In genomic region chr3:129313983-129314756, GRCh38 we compare ENCODE assay signal across 8 cellular contexts. TPM values are rescaled to one million over a fixed set of nuclear protein-coding genes. Genes with fewer than 3 reads are reported as not detected.
DNase-seq lines count a peak whose midpoint lies in the region; ATAC-seq and TF ChIP-seq lines count a peak whose summit lies in the region.

No MANE protein-coding gene starts in this region.

- RAD21 ChIA-PET in HCT116 (lab: Charles Lee; ENCODE audit: low non-redundant PET in 1 of 2, low total read pairs in 2 of 2, uncharacterized antibody in 2 of 2, unreplicated experiment in 2 of 2) = no interaction called here

- peak overlapping the region; percentile 79 for H3K4me3 Mint-ChIP-seq in activated naive CD8-positive, alpha-beta T cell

- peaks cover 28% of the 10 kb centered on the region for H3K4me1 Mint-ChIP-seq in activated naive CD8-positive, alpha-beta T cell (ENCODE audit: low read depth)

- H3K9me3 ChIP-seq in HCT116 (ENCODE audit: control insufficient read depth in 1 of 2, insufficient read depth in 1 of 2, low read depth in 1 of 2, low read length in 2 of 2) (no peaks in the 10 kb centered on the region), skeletal muscle tissue (ENCODE audit: control insufficient read depth in 3 of 3, low read length in 3 of 3) (no peaks in the 10 kb centered on the region)

- peak; percentile 49 for TF ChIP-seq POLR2A in HCT116 (IDR thresholded peaks at IDR 0.05; ENCODE audit: borderline replicate concordance, extremely low read depth, insufficient read depth, insufficient read length)

- H3K4me3 ChIP-seq in HCT116 (replicated peaks in 1 of 2; ENCODE audit: low read depth in 1 of 2, low read length in 2 of 2) (peak overlapping the region; percentile 85 to 93), skeletal muscle tissue (ENCODE audit: low read length in 3 of 3) (peak overlapping the region; percentile 86 to 97 (median 96))

- intact Hi-C loops in HCT116 (cut with micrococcal nuclease) = no loop called here

- H3K27ac ChIP-seq in HCT116 (ENCODE audit: low read depth, low read length) = peak overlapping the region; percentile 12; the same call in 1 of the 2 replicates
- peak overlapping the region; percentile 93 for H3K27ac ChIP-seq in skeletal muscle tissue (ENCODE audit: low read depth, low read length)

- peaks cover 7% of the 10 kb centered on the region; the same call in 1 of the 2 replicates for H3K79me2 ChIP-seq in HCT116 (ENCODE audit: insufficient read depth, low read length)

- no peaks in the 10 kb centered on the region for H3K9me2 ChIP-seq in HCT116 (ENCODE audit: insufficient read depth)

- no peaks in the 10 kb centered on the region for H4K20me1 ChIP-seq in HCT116 (ENCODE audit: insufficient read depth)

- peak overlapping the region; percentile 95 for H3K4me2 ChIP-seq in HCT116 (ENCODE audit: low read length)

- DNase-seq in AG20443 (ENCODE audit: low spot score) (peak; percentile 41), HCT116 (ENCODE audit: low read depth, low spot score) (no peak), hepatic stellate cell (ENCODE audit: low spot score) (peak; percentile 56), NCI-H1092 treated with DMSO at 0.1 percent for 48 hours (lab: John Stamatoyannopoulos, UW) (no peak)

- H2AFZ ChIP-seq in HCT116 (ENCODE audit: low read depth, low read length, poor library complexity, severe bottlenecking) = no peak overlapping the region

- no peaks in the 10 kb centered on the region for H3K27me3 Mint-ChIP-seq in activated naive CD8-positive, alpha-beta T cell

- TF ChIP-seq RAD21 in HCT116 (IDR thresholded peaks at IDR 0.05; ENCODE audit: low read depth) = no peak

- peak overlapping the region; percentile 95 for H3K9ac ChIP-seq in HCT116 (ENCODE audit: low read length)
- H3K9ac ChIP-seq in skeletal muscle tissue (ENCODE audit: low read depth in 1 of 3, low read length in 3 of 3) = peak overlapping the region; percentile 86 to 90 (median 89)

- CTCF ChIA-PET in HCT116 (lab: Charles Lee) = interaction anchor here (0.7 kb wide), 1 partner anchor 10 kb away, joined by 3 read pairs; no protein-coding TSS in a partner anchor

- POLR2A ChIA-PET in HCT116 (lab: Charles Lee) = interaction anchor here (0.6 to 1.3 kb wide), 5 partner anchors 35 to 310 kb away, joined by 3 read pairs; partner anchors contain the start of genes COPG1 and RAB43

- H3K27ac Mint-ChIP-seq in activated naive CD8-positive, alpha-beta T cell = peak overlapping the region; percentile 61

- TSS peak; percentile 81 for BruUV-seq in HCT116 (replicated peaks; lab: Mats Ljungman, UMichigan)

- H3K36me3 ChIP-seq in HCT116 (ENCODE audit: control insufficient read depth in 1 of 2, insufficient read depth in 2 of 2, low read length in 2 of 2) = no peaks in the 10 kb centered on the region
- H3K36me3 ChIP-seq in skeletal muscle tissue (ENCODE audit: control insufficient read depth in 3 of 3, insufficient read depth in 3 of 3, low read length in 3 of 3) = peaks cover 0 to 2% (median 0%) of the 10 kb centered on the region in 3 donors

- ATAC-seq in HCT116 (peak; percentile 1; the same call in 1 of the 2 replicates), HG03565 (IDR thresholded peaks at IDR 0.05; ENCODE audit: unreplicated experiment) (no peak), HG02571 (IDR thresholded peaks at IDR 0.05; ENCODE audit: unreplicated experiment) (no peak)

- H3K27me3 ChIP-seq in HCT116 (ENCODE audit: insufficient read depth, low read length) (no peaks in the 10 kb centered on the region), skeletal muscle tissue (ENCODE audit: control insufficient read depth in 3 of 3, insufficient read depth in 3 of 3, low read length in 3 of 3) (no peaks in the 10 kb centered on the region)

- no peaks in the 10 kb centered on the region for H3K9me3 Mint-ChIP-seq in activated naive CD8-positive, alpha-beta T cell (ENCODE audit: low read depth)

- H3K36me3 Mint-ChIP-seq in activated naive CD8-positive, alpha-beta T cell = no peaks in the 10 kb centered on the region

- no peak for TF ChIP-seq CTCF in HCT116 (IDR thresholded peaks at IDR 0.05 in 2 of 3, conservative IDR thresholded peaks at IDR 0.05 in 1 of 3; ENCODE audit: borderline replicate concordance in 1 of 3, insufficient read depth in 1 of 3, low read depth in 2 of 3, low read length in 2 of 3)

- H3K4me1 ChIP-seq in HCT116 (ENCODE audit: control insufficient read depth in 1 of 2, insufficient read depth in 2 of 2, low read length in 2 of 2) (peaks cover 14 to 35% of the 10 kb centered on the region in 2 experiments), skeletal muscle tissue (ENCODE audit: control insufficient read depth in 3 of 3, insufficient read depth in 3 of 3, low read length in 3 of 3) (peaks cover 14 to 35% (median 20%) of the 10 kb centered on the region in 3 donors)

TF ChIP-seq in HCT116, 20 proteins besides CTCF, POLR2A, EP300 and RAD21:
- TF ChIP-seq SIN3A (IDR thresholded peaks at IDR 0.05; ENCODE audit: low read depth) = no peak
- peak; percentile 56 for TF ChIP-seq POLR2AphosphoS5 (IDR thresholded peaks at IDR 0.05; ENCODE audit: low read depth, low read length)
- no peak for TF ChIP-seq EZH2phosphoT487 (IDR thresholded peaks at IDR 0.05; ENCODE audit: borderline replicate concordance)

RNA-seq across cellular contexts. Expression of gene HMCES, which starts 35.5 kb away (rescaled TPM):
- total RNA-seq in HCT116 (2021; ENCODE audit: unreplicated experiment) (78.9 TPM), skeletal muscle tissue (17.2 TPM)
- 71.7 and 73.4 TPM in 2 replicates for polyA plus RNA-seq in HCT116 (2012)

Comparison
In these comparisons a context has a peak if more than half of its experiments do, and no peak if none do; other contexts are left out.
1. DNase-seq: peak in AG20443 (single experiment) and hepatic stellate cell (single experiment); none in HCT116 (single experiment) and NCI-H1092 treated with DMSO at 0.1 percent for 48 hours (single experiment).